In the genomic region with DNA sequence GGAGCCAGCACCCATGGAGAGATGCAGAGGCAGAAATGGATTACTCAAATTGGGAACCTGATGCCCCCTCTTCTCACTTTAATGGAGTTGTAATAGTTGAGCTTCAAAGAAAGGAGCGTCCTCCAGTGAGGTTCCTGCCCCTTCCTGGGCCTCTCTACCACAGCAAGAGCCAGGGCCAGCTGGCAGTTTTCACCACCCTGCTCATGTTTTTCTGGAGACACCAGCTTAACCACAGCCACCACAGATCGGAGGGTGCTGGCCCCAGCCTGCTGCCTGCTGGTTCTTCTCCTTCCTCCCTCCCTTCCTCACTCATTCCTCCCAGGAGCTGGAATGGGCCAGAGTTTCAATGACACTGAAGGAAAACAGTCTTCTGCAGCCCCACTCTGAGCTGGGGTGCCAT, we compare ENCODE assay signal across 10 cellular contexts. TPM values are rescaled to one million over a fixed set of nuclear protein-coding genes. Genes with fewer than 3 reads are reported as not detected.
DNase-seq lines count a peak whose midpoint lies in the region.
"Had no signal": no experiment of that assay in that cellular context is flagged by ENCODE, and none has a peak within 500 bp of the region (broad histone marks: within the 10 kb centered on the region; RNA-seq: fewer than 3 reads in every experiment).

No MANE protein-coding gene starts in this region.

- no peak overlapping the region for H2AFZ ChIP-seq in GM23248

- H3K4me3 ChIP-seq in GM23248, result no peak overlapping the region

- no peaks in the 10 kb centered on the region for H4K20me1 ChIP-seq in GM23248 (ENCODE audit: insufficient read depth)

- in situ Hi-C loops in GM23248 (cut with MboI), result no loop called here

- no peaks in the 10 kb centered on the region for H3K79me2 ChIP-seq in GM23248 (ENCODE audit: insufficient read depth)

- 58 to 64% methylated on average over 2 of the region's 2 CpGs for WGBS in GM23248 (ENCODE audit: low coverage in 1 of 2, low lambda C conversion rate in 2 of 2, missing lambda C conversion rate in 2 of 2), 2 experiments

- peak overlapping the region; percentile 70 for H3K27ac Mint-ChIP-seq in T-helper 2 cell treated with Interferon-gamma antibody and Interleukin-4, amounts not matched to agents 5 μg/mL and 100 μg/mL, for 36 hours

- H3K9me2 ChIP-seq in GM23248 (ENCODE audit: insufficient read depth), result no peaks in the 10 kb centered on the region

- H3K4me1 Mint-ChIP-seq in T-helper 2 cell treated with Interferon-gamma antibody and Interleukin-4, amounts not matched to agents 5 μg/mL and 100 μg/mL, for 36 hours (ENCODE audit: low read depth), result peaks cover 48% of the 10 kb centered on the region

- H3K4me2 ChIP-seq in GM23248 (ENCODE audit: unreplicated experiment), result no peak overlapping the region

- DNase-seq in A172 (ENCODE audit: low spot score) (peak; percentile 58), GM23248 (peak; percentile 52), fibroblast of peridontal ligament (ENCODE audit: extremely low read depth) (peak; percentile 59), inferior parietal cortex (ENCODE audit: extremely low spot score) (no peak), NCI-H2029 treated with DMSO at 0.1 percent for 48 hours (lab: John Stamatoyannopoulos, UW) (no peak), SHP77 treated with DMSO at 0.1 percent for 48 hours (lab: John Stamatoyannopoulos, UW) (no peak), NCI-H774 (lab: John Stamatoyannopoulos, UW) (no peak)
- DNase-seq in T-helper 2 cell treated with Interferon-gamma antibody and Interleukin-4, amounts not matched to agents 5 μg/mL and 100 μg/mL, for 36 hours (ENCODE audit: low spot score), result peak; percentile 40
- DNase-seq: DMS79, retina had no signal

- peaks cover 5% of the 10 kb centered on the region for H3K27me3 Mint-ChIP-seq in T-helper 2 cell treated with Interferon-gamma antibody and Interleukin-4, amounts not matched to agents 5 μg/mL and 100 μg/mL, for 36 hours (ENCODE audit: low read depth)

- peak overlapping the region; percentile 50 for H3K4me3 Mint-ChIP-seq in T-helper 2 cell treated with Interferon-gamma antibody and Interleukin-4, amounts not matched to agents 5 μg/mL and 100 μg/mL, for 36 hours

- peaks cover 4% of the 10 kb centered on the region for H3K36me3 Mint-ChIP-seq in T-helper 2 cell treated with Interferon-gamma antibody and Interleukin-4, amounts not matched to agents 5 μg/mL and 100 μg/mL, for 36 hours (ENCODE audit: low read depth)

- H3K27me3 ChIP-seq in GM23248 (replicated peaks; ENCODE audit: insufficient read depth), result no peaks in the 10 kb centered on the region

- no peaks in the 10 kb centered on the region for H3K9me3 Mint-ChIP-seq in T-helper 2 cell treated with Interferon-gamma antibody and Interleukin-4, amounts not matched to agents 5 μg/mL and 100 μg/mL, for 36 hours

- H3K4me1 ChIP-seq in GM23248 (ENCODE audit: insufficient read depth), result peaks cover 53% of the 10 kb centered on the region

- no peak overlapping the region for H3K27ac ChIP-seq in GM23248

- H3K9me3 ChIP-seq in GM23248 (ENCODE audit: low read depth), result no peaks in the 10 kb centered on the region

- no peak overlapping the region for H3K9ac ChIP-seq in GM23248

- peaks cover 28% of the 10 kb centered on the region for H3F3A ChIP-seq in GM23248 (ENCODE audit: insufficient read depth)

- no peaks in the 10 kb centered on the region; the same call in 1 of the 2 replicates for H3K36me3 ChIP-seq in GM23248 (ENCODE audit: low read depth)

RNA-seq across cellular contexts. Expression of gene TRAF6, which starts 57.8 kb away (rescaled TPM):
- 6.9 and 7.7 TPM in 2 replicates for total RNA-seq in A172 (2014; rRNA removed; shearing (Covaris generic))
- 6.2 and 7.2 TPM in 2 replicates for total RNA-seq in GM23248 (2014; rRNA removed; shearing (Covaris generic))
- polyA plus RNA-seq in GM23248 (2016; fragmentation: Nextera tagmentation; extraction: Ambion mirVana), result 7.9 and 8.6 TPM in 2 replicates

Comparison
In these comparisons a context has a peak if more than half of its experiments do, and no peak if none do; other contexts are left out.
1. DNase-seq: peak in A172 (single experiment), GM23248 (single experiment), T-helper 2 cell treated with Interferon-gamma antibody and Interleukin-4, amounts not matched to agents 5 μg/mL and 100 μg/mL, for 36 hours (single experiment) and fibroblast of peridontal ligament (single experiment); none in inferior parietal cortex (single experiment), NCI-H2029 treated with DMSO at 0.1 percent for 48 hours (single experiment), SHP77 treated with DMSO at 0.1 percent for 48 hours (single experiment) and NCI-H774 (single experiment).